9 cellular contexts compared by ENCODE assay signal in genomic region chrX:115912372-115912897, GRCh38.
DNase-seq lines count a peak whose midpoint lies in the region; ATAC-seq and TF ChIP-seq lines count a peak whose summit lies in the region.
"Had no signal": no experiment of that assay in that cellular context is flagged by ENCODE, and none has a peak within 500 bp of the region (broad histone marks: within the 10 kb centered on the region; RNA-seq: fewer than 3 reads in every experiment).

No MANE protein-coding gene starts in this region.

- POLR2A ChIA-PET in CD8-positive, alpha-beta T cell (lab: Charles Lee), result no interaction called here

- no peak overlapping the region for H3K27ac ChIP-seq in DOHH2 (ENCODE audit: low read depth, low read length)
- no peak overlapping the region for H3K27ac ChIP-seq in CD8-positive, alpha-beta T cell (ENCODE audit: low read depth, low read length)
- H3K27ac ChIP-seq in gastrocnemius medialis, result no peak overlapping the region

- no peaks in the 10 kb centered on the region for H3K4me1 Mint-ChIP-seq in chondrocyte (ENCODE audit: low read depth)
- H3K4me1 Mint-ChIP-seq in CD8-positive, alpha-beta T cell (ENCODE audit: low read depth), result no peaks in the 10 kb centered on the region

- H3K9me3 ChIP-seq in DOHH2 (ENCODE audit: control insufficient read depth, insufficient read depth, low read length) (no peaks in the 10 kb centered on the region), gastrocnemius medialis (no peaks in the 10 kb centered on the region)
- H3K9me3 ChIP-seq in CD8-positive, alpha-beta T cell (ENCODE audit: low read length), result no peaks in the 10 kb centered on the region

- CTCF ChIA-PET in CD8-positive, alpha-beta T cell (lab: Charles Lee), result no interaction called here

- TF ChIP-seq POLR2A in gastrocnemius medialis (IDR thresholded peaks at IDR 0.05), result no peak

- H3K36me3 Mint-ChIP-seq in chondrocyte (ENCODE audit: low read depth), result peaks cover 2% of the 10 kb centered on the region
- no peaks in the 10 kb centered on the region for H3K36me3 Mint-ChIP-seq in CD8-positive, alpha-beta T cell

- no peaks in the 10 kb centered on the region for H3K27me3 ChIP-seq in DOHH2 (ENCODE audit: control insufficient read depth, low read length)
- H3K27me3 ChIP-seq in CD8-positive, alpha-beta T cell (ENCODE audit: insufficient read depth, low read length), result no peaks in the 10 kb centered on the region
- no peaks in the 10 kb centered on the region for H3K27me3 ChIP-seq in gastrocnemius medialis

- no peak overlapping the region for H3K4me2 ChIP-seq in DOHH2 (ENCODE audit: low read length)

- intact Hi-C loops in CD8-positive, alpha-beta T cell (cut with DNase I, micrococcal nuclease), result no loop called here
- intact Hi-C loops in gastrocnemius medialis (cut with DNase I; ENCODE audit: low total_unique reads), result no loop called here

- H3K27me3 Mint-ChIP-seq in chondrocyte (ENCODE audit: low read depth), result no peaks in the 10 kb centered on the region
- H3K27me3 Mint-ChIP-seq in CD8-positive, alpha-beta T cell (ENCODE audit: low read depth), result no peaks in the 10 kb centered on the region

- peak; percentile 91 for ATAC-seq in GM19468 (IDR thresholded peaks at IDR 0.05; ENCODE audit: extremely low read depth, unreplicated experiment)
- ATAC-seq in HG03159 (IDR thresholded peaks at IDR 0.05; ENCODE audit: unreplicated experiment), result peak; percentile 91
- no peak for ATAC-seq in CD8-positive, alpha-beta T cell
- no peak for ATAC-seq in gastrocnemius medialis

- no peaks in the 10 kb centered on the region for H4K20me1 ChIP-seq in DOHH2 (ENCODE audit: control insufficient read depth, insufficient read depth, low read depth, low read length)

- no peaks in the 10 kb centered on the region for H3F3A ChIP-seq in DOHH2 (ENCODE audit: control insufficient read depth, insufficient read depth)

- peaks cover 40% of the 10 kb centered on the region for H3K9me3 Mint-ChIP-seq in chondrocyte (ENCODE audit: low read depth)
- H3K9me3 Mint-ChIP-seq in CD8-positive, alpha-beta T cell, result no peaks in the 10 kb centered on the region

- no peaks in the 10 kb centered on the region for H3K79me2 ChIP-seq in DOHH2 (ENCODE audit: control insufficient read depth, low read length)

- no peak overlapping the region for H3K4me3 Mint-ChIP-seq in chondrocyte (ENCODE audit: unreplicated experiment)
- no peak overlapping the region for H3K4me3 Mint-ChIP-seq in CD8-positive, alpha-beta T cell

- DNase-seq in chondrocyte (ENCODE audit: low spot score) (no peak), activated gamma-delta T cell (lab: John Stamatoyannopoulos, UW) (no peak), gastrocnemius medialis (no peak)
- DNase-seq in CD8-positive, alpha-beta T cell, result no peak
- no peak for DNase-seq in activated CD8-positive, alpha-beta memory T cell treated with anti-CD3 and anti-CD28 coated beads for 24 hours
- DNase-seq: DMS153 had no signal

- H3K36me3 ChIP-seq in DOHH2 (ENCODE audit: control insufficient read depth, low read length) (no peaks in the 10 kb centered on the region), gastrocnemius medialis (no peaks in the 10 kb centered on the region)
- no peaks in the 10 kb centered on the region for H3K36me3 ChIP-seq in CD8-positive, alpha-beta T cell (ENCODE audit: insufficient read depth, low read length)

- in situ Hi-C loops in gastrocnemius medialis (cut with MboI; ENCODE audit: low sequenced_read_pairs in 4 of 4), result no loop called here

- H3K9me2 ChIP-seq in DOHH2 (replicated peaks; ENCODE audit: control insufficient read depth, low read length), result no peaks in the 10 kb centered on the region

- H3K27ac Mint-ChIP-seq in chondrocyte (ENCODE audit: unreplicated experiment), result no peak overlapping the region
- H3K27ac Mint-ChIP-seq in CD8-positive, alpha-beta T cell, result no peak overlapping the region

- H3K4me3 ChIP-seq in DOHH2 (ENCODE audit: low read length), result no peak overlapping the region
- H3K4me3 ChIP-seq in CD8-positive, alpha-beta T cell (ENCODE audit: low read depth, low read length), result no peak overlapping the region
- H3K4me3 ChIP-seq in gastrocnemius medialis, result no peak overlapping the region

- TF ChIP-seq CTCF in DOHH2 (IDR thresholded peaks at IDR 0.05; ENCODE audit: low read depth, low read length, poor library complexity, severe bottlenecking) (peak; percentile 36), chondrocyte (IDR thresholded peaks at IDR 0.05) (peak; percentile 36), gastrocnemius medialis (IDR thresholded peaks at IDR 0.05 in 4 of 5, conservative IDR thresholded peaks at IDR 0.05 in 1 of 5) (no peak)
- no peak for TF ChIP-seq CTCF in CD8-positive, alpha-beta T cell (IDR thresholded peaks at IDR 0.05)

- H3K4me1 ChIP-seq in DOHH2 (ENCODE audit: control insufficient read depth, low read length) (no peaks in the 10 kb centered on the region; the same call in 1 of the 2 replicates), gastrocnemius medialis (no peaks in the 10 kb centered on the region)
- H3K4me1 ChIP-seq in CD8-positive, alpha-beta T cell (ENCODE audit: insufficient read depth, low read length), result no peaks in the 10 kb centered on the region

Comparison
In these comparisons a context has a peak if more than half of its experiments do, and no peak if none do; other contexts are left out.
1. CTCF ChIP-seq: peak in DOHH2 (single experiment) and chondrocyte (single experiment); none in CD8-positive, alpha-beta T cell (single experiment) and gastrocnemius medialis (0 of 5).
2. ATAC-seq: peak in GM19468 (single experiment) and HG03159 (single experiment); none in CD8-positive, alpha-beta T cell (single experiment) and gastrocnemius medialis (0 of 2).